ENCODE assay signal across 1 cellular context in the genomic region with DNA sequence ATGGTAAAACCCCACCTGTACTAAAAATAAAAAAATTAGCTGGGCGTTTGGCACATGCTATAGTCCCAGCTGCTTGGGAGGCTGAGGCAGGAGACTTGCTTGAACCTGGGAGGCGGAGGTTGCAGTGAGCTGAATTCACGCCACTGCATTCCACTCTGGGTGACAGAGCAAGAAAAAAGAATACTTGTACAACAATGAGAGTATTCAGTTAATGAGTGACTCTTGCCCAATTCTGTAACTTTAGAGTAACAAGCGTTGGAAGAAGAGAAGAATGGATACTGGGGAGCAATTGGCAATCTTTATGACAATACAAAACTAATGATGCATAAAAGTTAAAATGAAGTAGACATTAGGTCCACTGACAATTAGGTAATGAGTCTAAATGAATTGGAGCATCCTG.
TF ChIP-seq lines count a peak whose summit lies in the region.

No MANE protein-coding gene starts in this region.

TF ChIP-seq in endothelial cell of umbilical vein, 7 proteins besides CTCF, POLR2A, EP300 and RAD21:
- TF ChIP-seq, protein P1, sequence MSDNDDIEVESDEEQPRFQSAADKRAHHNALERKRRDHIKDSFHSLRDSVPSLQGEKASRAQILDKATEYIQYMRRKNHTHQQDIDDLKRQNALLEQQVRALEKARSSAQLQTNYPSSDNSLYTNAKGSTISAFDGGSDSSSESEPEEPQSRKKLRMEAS (IDR thresholded peaks at IDR 0.05; ENCODE audit: insufficient read depth, insufficient read length) = no peak
- TF ChIP-seq MYC (IDR thresholded peaks at IDR 0.05; ENCODE audit: low read depth, low read length) = no peak
